ENCODE assay signal across 8 cellular contexts in genomic region chr10:70145166-70145665, GRCh38. TPM values are rescaled to one million over a fixed set of nuclear protein-coding genes. Genes with fewer than 3 reads are reported as not detected.
DNase-seq lines count a peak whose midpoint lies in the region; ATAC-seq lines count a peak whose summit lies in the region.

No MANE protein-coding gene starts in this region.

- peak overlapping the region; percentile 88 for H3K27ac ChIP-seq in substantia nigra (ENCODE audit: low read depth, low read length, poor library complexity, severe bottlenecking)

- H3K27ac Mint-ChIP-seq in activated T-helper 1 cell treated with anti-CD3 and anti-CD28 coated beads, Interleukin-12 subunit alpha, Interleukin-12 subunit beta, Interleukin-2, Interleukin-4 antibody, amounts not matched to agents 30 ng/mL and 10 ng/mL and 1 ng/mL, durations not matched to agents 14 hours and 24 hours and 36 hours, result peak overlapping the region; percentile 80
- peak overlapping the region; percentile 49 to 89 (median 82) for H3K27ac Mint-ChIP-seq in immature natural killer cell

- no peaks in the 10 kb centered on the region for H3K9me3 Mint-ChIP-seq in activated T-helper 1 cell treated with anti-CD3 and anti-CD28 coated beads, Interleukin-12 subunit alpha, Interleukin-12 subunit beta, Interleukin-2, Interleukin-4 antibody, amounts not matched to agents 30 ng/mL and 10 ng/mL and 1 ng/mL, durations not matched to agents 14 hours and 24 hours and 36 hours
- H3K9me3 Mint-ChIP-seq in immature natural killer cell, result no peaks in the 10 kb centered on the region

- H3K36me3 Mint-ChIP-seq in activated T-helper 1 cell treated with anti-CD3 and anti-CD28 coated beads, Interleukin-12 subunit alpha, Interleukin-12 subunit beta, Interleukin-2, Interleukin-4 antibody, amounts not matched to agents 30 ng/mL and 10 ng/mL and 1 ng/mL, durations not matched to agents 14 hours and 24 hours and 36 hours (ENCODE audit: low read depth), result peaks cover 12% of the 10 kb centered on the region
- H3K36me3 Mint-ChIP-seq in immature natural killer cell, result peaks cover 4 to 5% (median 5%) of the 10 kb centered on the region in 3 donors

- no peaks in the 10 kb centered on the region for H3K27me3 Mint-ChIP-seq in activated T-helper 1 cell treated with anti-CD3 and anti-CD28 coated beads, Interleukin-12 subunit alpha, Interleukin-12 subunit beta, Interleukin-2, Interleukin-4 antibody, amounts not matched to agents 30 ng/mL and 10 ng/mL and 1 ng/mL, durations not matched to agents 14 hours and 24 hours and 36 hours (ENCODE audit: insufficient read depth)
- peaks cover 4 to 10% (median 7%) of the 10 kb centered on the region in 3 donors for H3K27me3 Mint-ChIP-seq in immature natural killer cell (ENCODE audit: low read depth in 3 of 3)

- DNase-seq in NCI-H82 (lab: John Stamatoyannopoulos, UW) (peak; percentile 48), NCI-H82 treated with DMSO at 0.1 percent for 48 hours (lab: John Stamatoyannopoulos, UW; ENCODE audit: unreplicated experiment) (no peak), immature natural killer cell (no peak), substantia nigra (lab: John Stamatoyannopoulos, UW) (peak in 4 of 49 donors; percentile 13 to 76 (median 38)), occipital lobe (lab: John Stamatoyannopoulos, UW) (no peak)
- DNase-seq in activated T-helper 1 cell treated with anti-CD3 and anti-CD28 coated beads, Interleukin-12 subunit alpha, Interleukin-12 subunit beta, Interleukin-2, Interleukin-4 antibody, amounts not matched to agents 30 ng/mL and 10 ng/mL and 1 ng/mL, durations not matched to agents 14 hours and 24 hours and 36 hours (ENCODE audit: low spot score), result no peak

- ATAC-seq in HG02973 (IDR thresholded peaks at IDR 0.05; ENCODE audit: unreplicated experiment), result peak; percentile 13
- no peak for ATAC-seq in GM18870 (IDR thresholded peaks at IDR 0.05; ENCODE audit: unreplicated experiment)

- H3K4me1 Mint-ChIP-seq in activated T-helper 1 cell treated with anti-CD3 and anti-CD28 coated beads, Interleukin-12 subunit alpha, Interleukin-12 subunit beta, Interleukin-2, Interleukin-4 antibody, amounts not matched to agents 30 ng/mL and 10 ng/mL and 1 ng/mL, durations not matched to agents 14 hours and 24 hours and 36 hours (ENCODE audit: low read depth), result peaks cover 8% of the 10 kb centered on the region
- peaks cover 28 to 43% of the 10 kb centered on the region in 2 donors for H3K4me1 Mint-ChIP-seq in immature natural killer cell

- H3K4me3 Mint-ChIP-seq in activated T-helper 1 cell treated with anti-CD3 and anti-CD28 coated beads, Interleukin-12 subunit alpha, Interleukin-12 subunit beta, Interleukin-2, Interleukin-4 antibody, amounts not matched to agents 30 ng/mL and 10 ng/mL and 1 ng/mL, durations not matched to agents 14 hours and 24 hours and 36 hours, result peak overlapping the region; percentile 92
- H3K4me3 Mint-ChIP-seq in immature natural killer cell, result peak overlapping the region; percentile 81 to 89 (median 86)

- intact Hi-C loops in activated T-helper 1 cell treated with anti-CD3 and anti-CD28 coated beads, Interleukin-12 subunit alpha, Interleukin-12 subunit beta, Interleukin-2, Interleukin-4 antibody, amounts not matched to agents 30 ng/mL and 10 ng/mL and 1 ng/mL, durations not matched to agents 14 hours and 24 hours and 36 hours (cut with micrococcal nuclease), result loop anchor here (5.0 kb wide), 1 partner anchor 432 kb away; no protein-coding TSS in a partner anchor

RNA-seq across cellular contexts. Expression of gene TYSND1, which starts 1.3 kb away (rescaled TPM):
- 12.6 and 12.7 TPM in 2 replicates for total RNA-seq in activated T-helper 1 cell treated with anti-CD3 and anti-CD28 coated beads, Interleukin-12 subunit alpha, Interleukin-12 subunit beta, Interleukin-2, Interleukin-4 antibody, amounts not matched to agents 30 ng/mL and 10 ng/mL and 1 ng/mL, durations not matched to agents 14 hours and 24 hours and 36 hours
- polyA plus RNA-seq in immature natural killer cell, result 10 to 100 TPM; 16.6 to 20.0 (median 18.3) TPM
- total RNA-seq in occipital lobe, result 7.3 TPM

RNA-seq across cellular contexts. Expression of gene AIFM2, which starts 12.6 kb away (rescaled TPM):
- total RNA-seq in activated T-helper 1 cell treated with anti-CD3 and anti-CD28 coated beads, Interleukin-12 subunit alpha, Interleukin-12 subunit beta, Interleukin-2, Interleukin-4 antibody, amounts not matched to agents 30 ng/mL and 10 ng/mL and 1 ng/mL, durations not matched to agents 14 hours and 24 hours and 36 hours, result 7.1 and 7.3 TPM in 2 replicates
- 1 to 10 TPM; 1.4 to 2.6 (median 2.1) TPM for polyA plus RNA-seq in immature natural killer cell
- 5.5 TPM for total RNA-seq in occipital lobe

RNA-seq across cellular contexts. Expression of gene SAR1A, which starts 25.1 kb away (rescaled TPM):
- total RNA-seq in activated T-helper 1 cell treated with anti-CD3 and anti-CD28 coated beads, Interleukin-12 subunit alpha, Interleukin-12 subunit beta, Interleukin-2, Interleukin-4 antibody, amounts not matched to agents 30 ng/mL and 10 ng/mL and 1 ng/mL, durations not matched to agents 14 hours and 24 hours and 36 hours, result 117 TPM in 2 replicates
- 10 to 100 TPM; 50.4 to 77.1 (median 71.2) TPM for polyA plus RNA-seq in immature natural killer cell
- total RNA-seq in occipital lobe, result 182 TPM
